In genomic region chr17:78186689-78187595, GRCh38 we compare ENCODE assay signal across 8 cellular contexts. TPM values are rescaled to one million over a fixed set of nuclear protein-coding genes. Genes with fewer than 3 reads are reported as not detected.
DNase-seq lines count a peak whose midpoint lies in the region; TF ChIP-seq lines count a peak whose summit lies in the region.

Gene AFMID, plus strand, starts transcription at chr17:78187362. Its CDS starts 9 bp downstream, at chr17:78187371.
Gene TK1, minus strand, starts transcription at chr17:78187052. Its CDS starts 58 bp downstream, at chr17:78186994.

- H3K27me3 ChIP-seq in SK-N-SH (ENCODE audit: insufficient read depth) (no peaks in the 10 kb centered on the region), osteoblast (ENCODE audit: insufficient read depth, low read length) (no peaks in the 10 kb centered on the region), thymus (ENCODE audit: control insufficient read depth, insufficient read depth) (no peaks in the 10 kb centered on the region)

- H3K9me3 ChIP-seq in SK-N-SH (no peaks in the 10 kb centered on the region), osteoblast (ENCODE audit: low read depth, low read length) (no peaks in the 10 kb centered on the region), thymus (ENCODE audit: control insufficient read depth) (no peaks in the 10 kb centered on the region)

- H3K9ac ChIP-seq in SK-N-SH, result peak within 1 kb of the TSS; percentile 75

- peaks cover 7% of the 10 kb centered on the region; the same call in 1 of the 2 replicates for H4K20me1 ChIP-seq in SK-N-SH (ENCODE audit: insufficient read depth)
- peaks cover 3% of the 10 kb centered on the region for H4K20me1 ChIP-seq in osteoblast (ENCODE audit: insufficient read depth, low read length)

- CTCF ChIA-PET in SK-N-SH (lab: Yijun Ruan, JAX), result interaction anchor here (0.6 to 7.7 kb wide), 31 partner anchors 9 to 235 kb away, joined by 3 to 70 read pairs (median 4); partner anchors contain the start of genes SYNGR2 and TMC6

- peak within 1 kb of the TSS; percentile 85 for H2AFZ ChIP-seq in SK-N-SH (ENCODE audit: low read depth)
- H2AFZ ChIP-seq in osteoblast (ENCODE audit: low read length), result peak within 1 kb of the TSS; percentile 95

- peak; percentile 76 for TF ChIP-seq CTCF in HFF-Myc (IDR thresholded peaks at IDR 0.05; ENCODE audit: low read depth, low read length, missing control alignments)
- peak; percentile 85 for TF ChIP-seq CTCF in SK-N-SH (IDR thresholded peaks at IDR 0.05)
- TF ChIP-seq CTCF in osteoblast (IDR thresholded peaks at IDR 0.05; ENCODE audit: extremely low read depth, low read depth, low read length), result peak; percentile 56

- DNase-seq in HFF-Myc (ENCODE audit: extremely low read depth, low read depth) (peak; percentile 85), NAMALWA (ENCODE audit: low spot score) (peak; percentile 97), SK-N-SH (peak; percentile 100), glomerular visceral epithelial cell (ENCODE audit: extremely low spot score) (peak; percentile 99), osteoblast (ENCODE audit: insufficient read length, low spot score, missing footprints) (peak; percentile 100)
- peak; percentile 77 for DNase-seq in activated naive CD4-positive, alpha-beta T cell treated with anti-CD3 and anti-CD28 coated beads, Interleukin-2, amount 50 U/mL, for 16 hours

- H3K4me1 ChIP-seq in SK-N-SH (ENCODE audit: control insufficient read depth in 1 of 2, insufficient read depth in 2 of 2, low read depth in 1 of 2, low read length in 1 of 2), result peaks cover 7% of the 10 kb centered on the region in 2 experiments; a peak in 2 of 4 replicates
- peaks cover 13% of the 10 kb centered on the region for H3K4me1 ChIP-seq in osteoblast (ENCODE audit: insufficient read depth, low read length)
- H3K4me1 ChIP-seq in thymus (ENCODE audit: control insufficient read depth, insufficient read depth, low read length), result peaks cover 9% of the 10 kb centered on the region

- no peak for TF ChIP-seq EP300 in SK-N-SH (IDR thresholded peaks at IDR 0.05; ENCODE audit: borderline replicate concordance in 1 of 2, low read depth in 1 of 2, low read length in 1 of 2)

- no peaks in the 10 kb centered on the region for H3F3A ChIP-seq in SK-N-SH (replicated peaks; ENCODE audit: insufficient read depth)

- H3K4me3 ChIP-seq in GM08714 (ENCODE audit: low read length) (peak within 1 kb of the TSS; percentile 88), HFF-Myc (replicated peaks; ENCODE audit: low read depth, low read length) (peak within 1 kb of the TSS; percentile 70), SK-N-SH (ENCODE audit: low read depth in 2 of 2, low read length in 1 of 2) (peak within 1 kb of the TSS; percentile 54 to 78), osteoblast (ENCODE audit: insufficient read depth, low read length) (peak within 1 kb of the TSS; percentile 94), thymus (ENCODE audit: low read length) (peak within 1 kb of the TSS; percentile 46)

- H3K36me3 ChIP-seq in SK-N-SH (replicated peaks in 1 of 2; ENCODE audit: control insufficient read depth in 1 of 2, insufficient read depth in 2 of 2, low read length in 1 of 2) (peaks cover 0 to 7% of the 10 kb centered on the region in 2 experiments), osteoblast (ENCODE audit: insufficient read depth, low read length) (peaks cover 4% of the 10 kb centered on the region), thymus (ENCODE audit: control insufficient read depth, insufficient read depth) (peaks cover 9% of the 10 kb centered on the region)

- H3K9me2 ChIP-seq in SK-N-SH, result no peaks in the 10 kb centered on the region

- H3K27ac ChIP-seq in SK-N-SH (ENCODE audit: low read depth in 2 of 2, low read length in 1 of 2) (peak within 1 kb of the TSS; percentile 26 to 48; a peak in 2 of 4 replicates), osteoblast (ENCODE audit: low read depth, low read length) (peak within 1 kb of the TSS; percentile 65), thymus (ENCODE audit: low read depth) (peak within 1 kb of the TSS; percentile 20)

- peak; percentile 35 for TF ChIP-seq RAD21 in SK-N-SH (IDR thresholded peaks at IDR 0.05; ENCODE audit: low read length)

- H3K79me2 ChIP-seq in SK-N-SH (ENCODE audit: insufficient read depth) (peaks cover 46% of the 10 kb centered on the region), osteoblast (ENCODE audit: insufficient read depth, low read length) (peaks cover 12% of the 10 kb centered on the region)

- 7% methylated on average over 34 of the region's 57 CpGs for WGBS in SK-N-SH (ENCODE audit: low lambda C conversion rate)
- 5% methylated on average over 57 of the region's 57 CpGs for WGBS in thymus

- POLR2A ChIA-PET in SK-N-SH (lab: Yijun Ruan, JAX), result interaction anchor here (0.6 to 1.4 kb wide), 5 partner anchors 12 to 250 kb away, joined by 3 to 4 read pairs (median 3); no protein-coding TSS in a partner anchor

- peak within 1 kb of the TSS; percentile 87 for H3K4me2 ChIP-seq in SK-N-SH
- H3K4me2 ChIP-seq in osteoblast (ENCODE audit: insufficient read depth, low read length), result peak within 1 kb of the TSS; percentile 97

TF ChIP-seq in SK-N-SH, 30 proteins besides CTCF, POLR2A, EP300 and RAD21 (continues in another document):
- peak; percentile 99 for TF ChIP-seq MXI1 (IDR thresholded peaks at IDR 0.05; ENCODE audit: low read depth, low read length)
- no peak for TF ChIP-seq IRF3 (IDR thresholded peaks at IDR 0.05; ENCODE audit: low read depth, low read length)
- no peak for TF ChIP-seq GABPA (IDR thresholded peaks at IDR 0.05; ENCODE audit: low read depth)
- TF ChIP-seq RXRA (IDR thresholded peaks at IDR 0.05; ENCODE audit: borderline replicate concordance, low read depth), result no peak
- 0 out of 2 replicates have a peak, but pooled peaks have one; percentile 20 for TF ChIP-seq NRF1 (IDR thresholded peaks at IDR 0.05; ENCODE audit: low read depth, low read length)
- no peak for TF ChIP-seq JUND (IDR thresholded peaks at IDR 0.05)
- TF ChIP-seq USF1 (IDR thresholded peaks at IDR 0.05; ENCODE audit: borderline replicate concordance, low read depth), result 0 out of 2 replicates have a peak, but pooled peaks have one; percentile 31
- TF ChIP-seq CHD2 (IDR thresholded peaks at IDR 0.05; ENCODE audit: low read length, partially characterized antibody), result no peak
- no peak for TF ChIP-seq FOXJ3 (CRISPR knock-in tag; IDR thresholded peaks at IDR 0.05)
- no peak for TF ChIP-seq ZBTB33 (IDR thresholded peaks at IDR 0.05; ENCODE audit: borderline replicate concordance, low read depth)
- TF ChIP-seq FOSL2 (IDR thresholded peaks at IDR 0.05; ENCODE audit: borderline replicate concordance, low read depth), result no peak
- peak; percentile 67; the same call in 1 of the 2 replicates for TF ChIP-seq MAX (IDR thresholded peaks at IDR 0.05; ENCODE audit: low read depth)
- no peak for TF ChIP-seq USF2 (IDR thresholded peaks at IDR 0.05; ENCODE audit: borderline replicate concordance, low read depth, low read length)
- TF ChIP-seq TCF12 (IDR thresholded peaks at IDR 0.05), result no peak
- TF ChIP-seq SMC3 (IDR thresholded peaks at IDR 0.05; ENCODE audit: low read depth, low read length), result peak; percentile 40; the same call in 1 of the 2 replicates

RNA-seq across cellular contexts. Expression of gene AFMID, which starts in this region (rescaled TPM):
- polyA plus RNA-seq in SK-N-SH (2012; rRNA removed) (44.4 and 59.0 TPM in 2 replicates), thymus (19.9 TPM)
- polyA plus RNA-seq in SK-N-SH (2012; cell fraction: cytosol; rRNA removed), result 41.9 and 50.3 TPM in 2 replicates
- polyA plus RNA-seq in SK-N-SH (2012; cell fraction: nucleus; rRNA removed), result 47.1 and 49.5 TPM in 2 replicates
- total RNA-seq in osteoblast, result 20.0 and 23.2 TPM in 2 replicates

RNA-seq across cellular contexts. Expression of gene TK1, which starts in this region (rescaled TPM):
- polyA plus RNA-seq in SK-N-SH (2012; rRNA removed) (70.7 and 112 TPM in 2 replicates), thymus (3.8 TPM)
- polyA plus RNA-seq in SK-N-SH (2012; cell fraction: cytosol; rRNA removed), result 42.3 and 61.2 TPM in 2 replicates
- 46.5 and 61.3 TPM in 2 replicates for polyA plus RNA-seq in SK-N-SH (2012; cell fraction: nucleus; rRNA removed)
- 17.7 and 23.9 TPM in 2 replicates for total RNA-seq in osteoblast

Comparison
In these comparisons a context has a peak if more than half of its experiments do, and no peak if none do; other contexts are left out.
1. Peak in every context shown above with its lines: DNase-seq, H3K4me3 ChIP-seq and H3K27ac ChIP-seq.